Comparison of ENCODE assay signal across 10 cellular contexts in the genomic region with DNA sequence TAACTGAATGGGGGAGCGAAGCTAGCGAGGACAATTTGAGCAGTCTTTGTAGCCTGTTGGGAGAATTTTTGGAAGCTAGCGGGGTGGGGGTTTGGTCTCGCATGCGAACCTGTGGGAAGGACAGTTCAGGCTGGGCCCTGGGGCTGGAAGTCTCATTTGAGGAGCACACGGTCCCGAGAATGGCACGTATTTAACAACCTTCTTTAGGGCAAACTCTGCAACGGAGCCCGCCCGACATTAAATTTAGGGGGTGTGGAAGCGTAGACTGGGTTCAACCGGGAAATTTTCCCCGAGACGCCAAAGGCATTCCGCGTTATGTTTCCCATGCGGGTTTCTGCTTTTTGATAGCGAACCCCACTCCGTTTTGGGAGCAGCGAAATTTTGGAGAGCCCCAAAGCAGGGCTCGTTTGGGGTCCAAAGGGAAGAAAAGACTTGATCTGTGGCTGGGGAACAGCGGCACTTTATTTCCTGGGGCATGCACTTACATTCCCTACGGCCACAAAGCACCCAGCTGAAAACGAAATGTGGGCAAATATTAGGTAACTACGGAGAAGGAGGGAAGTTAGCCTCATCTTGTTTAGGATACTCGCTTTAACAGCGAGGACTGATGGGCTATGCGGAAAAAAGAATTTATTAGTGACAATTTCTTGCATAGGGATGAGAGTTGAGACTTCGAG. TPM values are rescaled to one million over a fixed set of nuclear protein-coding genes. Genes with fewer than 3 reads are reported as not detected.
DNase-seq lines count a peak whose midpoint lies in the region; ATAC-seq and TF ChIP-seq lines count a peak whose summit lies in the region.
"Had no signal": no experiment of that assay in that cellular context is flagged by ENCODE, and none has a peak within 500 bp of the region (broad histone marks: within the 10 kb centered on the region; RNA-seq: fewer than 3 reads in every experiment).

No MANE protein-coding gene starts in this region.

- peaks cover 32% of the 10 kb centered on the region for H3K27me3 Mint-ChIP-seq in activated naive CD8-positive, alpha-beta T cell treated with anti-CD3 and anti-CD28 coated beads, Interleukin-2, amount 50 U/mL, for 24 hours
- H3K27me3 Mint-ChIP-seq in activated naive CD8-positive, alpha-beta T cell treated with anti-CD3 and anti-CD28 coated beads for 36 hours, result peaks cover 21% of the 10 kb centered on the region
- H3K27me3 Mint-ChIP-seq in neural crest cell (ENCODE audit: low read depth), result peaks cover under 1% of the 10 kb centered on the region

- H3K4me3 Mint-ChIP-seq in activated naive CD8-positive, alpha-beta T cell treated with anti-CD3 and anti-CD28 coated beads, Interleukin-2, amount 50 U/mL, for 24 hours, result peak overlapping the region; percentile 4
- H3K4me3 Mint-ChIP-seq in activated naive CD8-positive, alpha-beta T cell treated with anti-CD3 and anti-CD28 coated beads for 36 hours, result no peak overlapping the region
- H3K4me3 Mint-ChIP-seq in neural crest cell, result peak overlapping the region; percentile 80

- WGBS in esophagus, 2 donors, result 15 to 18% methylated on average over 30 of the region's 30 CpGs

- H3K36me3 ChIP-seq in esophagus (ENCODE audit: control insufficient read depth in 2 of 2, insufficient read depth in 2 of 2, low read length in 1 of 2) (no peaks in the 10 kb centered on the region), upper lobe of right lung (no peaks in the 10 kb centered on the region)

- no peak for ATAC-seq in activated naive CD8-positive, alpha-beta T cell treated with anti-CD3 and anti-CD28 coated beads, Interleukin-2, amount 50 U/mL, for 24 hours
- ATAC-seq in upper lobe of right lung, result no peak

- no peaks in the 10 kb centered on the region for H3K9me3 Mint-ChIP-seq in activated naive CD8-positive, alpha-beta T cell treated with anti-CD3 and anti-CD28 coated beads, Interleukin-2, amount 50 U/mL, for 24 hours
- H3K9me3 Mint-ChIP-seq in activated naive CD8-positive, alpha-beta T cell treated with anti-CD3 and anti-CD28 coated beads for 36 hours, result no peaks in the 10 kb centered on the region
- no peaks in the 10 kb centered on the region for H3K9me3 Mint-ChIP-seq in neural crest cell

- H3K4me1 ChIP-seq in esophagus (ENCODE audit: control insufficient read depth in 2 of 2, insufficient read depth in 2 of 2, low read length in 1 of 2) (no peaks in the 10 kb centered on the region), upper lobe of right lung (peaks cover 23% of the 10 kb centered on the region)
- H3K4me1 ChIP-seq: foreskin keratinocyte had no signal

- TF ChIP-seq CTCF in neural crest cell (conservative IDR thresholded peaks at IDR 0.05) (no peak), upper lobe of right lung (IDR thresholded peaks at IDR 0.05) (no peak)

- no peak overlapping the region for H3K27ac Mint-ChIP-seq in activated naive CD8-positive, alpha-beta T cell treated with anti-CD3 and anti-CD28 coated beads, Interleukin-2, amount 50 U/mL, for 24 hours
- H3K27ac Mint-ChIP-seq in activated naive CD8-positive, alpha-beta T cell treated with anti-CD3 and anti-CD28 coated beads for 36 hours, result no peak overlapping the region
- no peak overlapping the region for H3K27ac Mint-ChIP-seq in neural crest cell (ENCODE audit: unreplicated experiment)

- no peaks in the 10 kb centered on the region for H3K9me3 ChIP-seq in esophagus (ENCODE audit: control insufficient read depth in 2 of 2, insufficient read depth in 1 of 2, low read depth in 1 of 2, low read length in 1 of 2)
- H3K9me3 ChIP-seq in upper lobe of right lung, result no peaks in the 10 kb centered on the region

- DNase-seq in activated naive CD8-positive, alpha-beta T cell treated with anti-CD3 and anti-CD28 coated beads, Interleukin-2, amount 50 U/mL, for 24 hours, result no peak
- DNase-seq in activated naive CD8-positive, alpha-beta T cell treated with anti-CD3 and anti-CD28 coated beads for 36 hours, result no peak
- DNase-seq in neural crest cell (ENCODE audit: low read depth, low spot score) (peak; percentile 13), upper lobe of right lung (no peak), AML-193 (lab: John Stamatoyannopoulos, UW) (no peak), hepatic stellate cell (ENCODE audit: low spot score) (no peak)
- no peak for DNase-seq in NK-92 treated with Interleukin-12 subunit alpha and Interleukin-12 subunit beta, amount 100 ng/mL, for 24 hours (lab: John Stamatoyannopoulos, UW)
- DNase-seq: foreskin keratinocyte, Karpas-422 had no signal

- peak overlapping the region; percentile 39 to 53 for H3K4me3 ChIP-seq in esophagus (ENCODE audit: low read depth in 1 of 2, low read length in 2 of 2)
- peak overlapping the region; percentile 57 for H3K4me3 ChIP-seq in upper lobe of right lung

- no peaks in the 10 kb centered on the region for H3K36me3 Mint-ChIP-seq in activated naive CD8-positive, alpha-beta T cell treated with anti-CD3 and anti-CD28 coated beads, Interleukin-2, amount 50 U/mL, for 24 hours (ENCODE audit: low read depth)
- H3K36me3 Mint-ChIP-seq in activated naive CD8-positive, alpha-beta T cell treated with anti-CD3 and anti-CD28 coated beads for 36 hours, result no peaks in the 10 kb centered on the region
- no peaks in the 10 kb centered on the region for H3K36me3 Mint-ChIP-seq in neural crest cell (ENCODE audit: low read depth)

- H3K27me3 ChIP-seq in esophagus (ENCODE audit: control insufficient read depth in 1 of 2, insufficient read depth in 2 of 2, low read length in 2 of 2) (peaks cover 0 to 2% of the 10 kb centered on the region in 2 donors), upper lobe of right lung (peaks cover 50% of the 10 kb centered on the region)

- intact Hi-C loops in upper lobe of right lung (cut with DNase I), result no loop called here

- peak overlapping the region; percentile 68 to 70 for H3K27ac ChIP-seq in esophagus (ENCODE audit: low read depth in 2 of 2, low read length in 1 of 2)
- H3K27ac ChIP-seq in upper lobe of right lung, result peak overlapping the region; percentile 81
- H3K27ac ChIP-seq: foreskin keratinocyte had no signal

- peaks cover 9% of the 10 kb centered on the region for H3K4me1 Mint-ChIP-seq in activated naive CD8-positive, alpha-beta T cell treated with anti-CD3 and anti-CD28 coated beads, Interleukin-2, amount 50 U/mL, for 24 hours
- H3K4me1 Mint-ChIP-seq in activated naive CD8-positive, alpha-beta T cell treated with anti-CD3 and anti-CD28 coated beads for 36 hours, result peaks cover 21% of the 10 kb centered on the region
- H3K4me1 Mint-ChIP-seq in neural crest cell, result peaks cover 60% of the 10 kb centered on the region

RNA-seq across cellular contexts. Expression of gene NFIB, which starts 35.3 kb away (rescaled TPM):
- not detected for total RNA-seq in activated naive CD8-positive, alpha-beta T cell treated with anti-CD3 and anti-CD28 coated beads for 36 hours
- 1 to 10 TPM; 4.0 to 6.6 TPM for polyA plus RNA-seq in esophagus
- total RNA-seq in neural crest cell (2.9 and 3.7 TPM in 2 replicates), upper lobe of right lung (99.4 TPM)

Comparison
In these comparisons a context has a peak if more than half of its experiments do, and no peak if none do; other contexts are left out.
1. RNA of gene NFIB, which starts 35.3 kb away (total RNA-seq): 99.4 TPM in upper lobe of right lung (single experiment); 2.9 to 3.7 TPM in neural crest cell and not detected in activated naive CD8-positive, alpha-beta T cell treated with anti-CD3 and anti-CD28 coated beads for 36 hours; every median in the first group is over 10 times any median in the second.